Comparison of ENCODE assay signal across 9 cellular contexts in genomic region chr5:912356-913091, GRCh38.
DNase-seq lines count a peak whose midpoint lies in the region; ATAC-seq and TF ChIP-seq lines count a peak whose summit lies in the region.
"Had no signal": no experiment of that assay in that cellular context is flagged by ENCODE, and none has a peak within 500 bp of the region (broad histone marks: within the 10 kb centered on the region; RNA-seq: fewer than 3 reads in every experiment).

No MANE protein-coding gene starts in this region.

- H3K79me2 ChIP-seq in DND-41 (ENCODE audit: insufficient read depth, low read length) (no peaks in the 10 kb centered on the region), OCI-LY3 (ENCODE audit: low read length) (no peaks in the 10 kb centered on the region)

- no peak overlapping the region for H3K9ac ChIP-seq in DND-41 (ENCODE audit: low read depth, low read length)
- no peak overlapping the region for H3K9ac ChIP-seq in OCI-LY3 (ENCODE audit: low read length)

- H3K36me3 ChIP-seq in DND-41 (ENCODE audit: insufficient read depth, low read length) (peaks cover 96% of the 10 kb centered on the region), OCI-LY3 (replicated peaks; ENCODE audit: low read depth, low read length) (peaks cover 6% of the 10 kb centered on the region)

- TF ChIP-seq CTCF in DND-41 (IDR thresholded peaks at IDR 0.05; ENCODE audit: borderline replicate concordance, extremely low read depth, low read length, poor library complexity, severe bottlenecking) (peak; percentile 44), OCI-LY3 (IDR thresholded peaks at IDR 0.05; ENCODE audit: low read depth, low read length) (peak; percentile 29), GM13976 (IDR thresholded peaks at IDR 0.05; ENCODE audit: borderline replicate concordance, control extremely low read depth, extremely low read depth, insufficient read depth, missing control alignments) (no peak)

- ATAC-seq in DND-41 (ENCODE audit: insufficient read depth, low read depth), result peak; percentile 41; the same call in 2 of the 3 replicates
- no peak for ATAC-seq in GM21737 (IDR thresholded peaks at IDR 0.05; ENCODE audit: unreplicated experiment)
- ATAC-seq in HG03159 (IDR thresholded peaks at IDR 0.05; ENCODE audit: unreplicated experiment), result no peak

- no peaks in the 10 kb centered on the region for H3K27me3 ChIP-seq in DND-41 (ENCODE audit: insufficient read depth, low read length, poor library complexity)
- H3K27me3 ChIP-seq in OCI-LY3 (ENCODE audit: low read depth, low read length), result no peaks in the 10 kb centered on the region

- H3K27ac ChIP-seq in DND-41 (ENCODE audit: low read length) (no peak overlapping the region), OCI-LY3 (ENCODE audit: low read length) (no peak overlapping the region)

- H3K4me2 ChIP-seq in DND-41 (ENCODE audit: insufficient read depth, low read length) (no peak overlapping the region), OCI-LY3 (ENCODE audit: low read length) (no peak overlapping the region)

- H3K4me1 ChIP-seq in DND-41 (ENCODE audit: insufficient read depth, low read length), result no peaks in the 10 kb centered on the region
- no peaks in the 10 kb centered on the region for H3K4me1 ChIP-seq in OCI-LY3 (ENCODE audit: low read length)

- DNase-seq in DND-41, result no peak
- peak; percentile 71 for DNase-seq in activated T-helper 1 cell treated with Interleukin-2 at 50 U/mL for 16 hours (ENCODE audit: low read depth)
- DNase-seq in iris pigment epithelial cell (ENCODE audit: low read depth), result peak; percentile 95
- peak; percentile 14 for DNase-seq in stimulated activated CD8-positive, alpha-beta memory T cell treated with anti-CD3 and anti-CD28 coated beads, Interleukin-15, amount 100 ng/mL, for 24 hours (ENCODE audit: low read depth)
- no peak for DNase-seq in GM13976 (ENCODE audit: low spot score)
- DNase-seq: naive B cell had no signal

- H2AFZ ChIP-seq in DND-41 (ENCODE audit: low read depth, low read length), result no peak overlapping the region
- H2AFZ ChIP-seq in OCI-LY3 (ENCODE audit: low read depth, low read length), result no peak overlapping the region

- no peak overlapping the region for H3K4me3 ChIP-seq in DND-41 (ENCODE audit: low read depth in 1 of 2, low read length in 2 of 2)
- H3K4me3 ChIP-seq in OCI-LY3 (ENCODE audit: low read length), result no peak overlapping the region

- H4K20me1 ChIP-seq in DND-41 (ENCODE audit: insufficient read depth, low read length) (peaks cover 14% of the 10 kb centered on the region), OCI-LY3 (ENCODE audit: insufficient read depth, low read length) (no peaks in the 10 kb centered on the region)

- H3K9me3 ChIP-seq in DND-41 (ENCODE audit: insufficient read depth, low read length, severe bottlenecking) (no peaks in the 10 kb centered on the region), OCI-LY3 (ENCODE audit: insufficient read depth, low read length) (no peaks in the 10 kb centered on the region)

- in situ Hi-C loops in GM13976 (cut with MboI; ENCODE audit: low sequenced_read_pairs, unreplicated experiment), result no loop called here

Comparison
In these comparisons a context has a peak if more than half of its experiments do, and no peak if none do; other contexts are left out.
1. DNase-seq: peak in activated T-helper 1 cell treated with Interleukin-2 at 50 U/mL for 16 hours (single experiment), iris pigment epithelial cell (single experiment) and stimulated activated CD8-positive, alpha-beta memory T cell treated with anti-CD3 and anti-CD28 coated beads, Interleukin-15, amount 100 ng/mL, for 24 hours (single experiment); none in DND-41 (single experiment) and GM13976 (single experiment).